Comparison of ENCODE assay signal across 15 cellular contexts in the genomic region with DNA sequence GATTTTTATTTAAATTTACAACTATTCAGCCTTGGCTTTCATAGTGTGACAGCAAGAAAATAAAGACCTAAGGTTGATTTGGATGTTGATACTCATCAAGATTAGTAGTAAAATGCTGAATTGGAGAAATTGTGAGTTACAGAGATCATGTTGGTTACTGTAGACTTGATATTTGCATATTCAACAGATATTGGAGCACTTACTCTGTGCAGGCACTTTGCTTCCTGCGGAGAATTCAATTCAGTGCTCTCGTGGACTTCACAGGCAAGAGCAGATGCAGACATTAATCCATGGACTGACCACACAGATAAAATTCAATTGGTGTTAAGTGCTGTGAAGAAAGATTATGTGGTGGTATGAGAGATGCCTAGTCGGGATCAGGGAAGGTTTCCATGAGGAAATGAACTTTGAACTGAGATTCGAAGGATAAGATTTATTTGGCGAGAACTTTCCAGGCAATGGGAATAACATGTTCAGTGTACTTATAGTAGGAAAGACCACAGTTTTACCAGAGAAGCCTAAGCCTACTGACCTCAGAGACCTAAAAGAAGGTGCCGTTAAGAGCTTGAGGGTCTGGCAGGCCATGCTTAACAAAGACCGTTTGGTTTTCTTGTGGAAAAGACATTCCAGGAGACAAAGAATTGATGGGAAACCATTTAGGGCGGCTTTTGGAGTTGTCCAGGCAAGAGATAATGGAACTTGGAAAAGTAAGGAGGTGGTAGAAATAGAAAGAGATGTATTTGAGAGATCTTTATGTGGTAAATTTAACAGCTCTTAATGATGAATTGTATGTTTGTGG. TPM values are rescaled to one million over a fixed set of nuclear protein-coding genes. Genes with fewer than 3 reads are reported as not detected.
DNase-seq lines count a peak whose midpoint lies in the region; ATAC-seq and TF ChIP-seq lines count a peak whose summit lies in the region.
"Had no signal": no experiment of that assay in that cellular context is flagged by ENCODE, and none has a peak within 500 bp of the region (broad histone marks: within the 10 kb centered on the region; RNA-seq: fewer than 3 reads in every experiment).

No MANE protein-coding gene starts in this region.

- CTCF ChIA-PET in activated CD4-positive, alpha-beta T cell treated with anti-CD3 and anti-CD28 coated beads for 36 hours (lab: Charles Lee) = no interaction called here
- CTCF ChIA-PET in activated CD4-positive, alpha-beta T cell treated with anti-CD3 and anti-CD28 coated beads, Interleukin-2, amount 10 ng/mL, durations not matched to agents 7 days and 5 days (lab: Charles Lee) = no interaction called here

- H3K27me3 ChIP-seq in parathyroid adenoma (ENCODE audit: control insufficient read depth, insufficient read depth, low read length) (no peaks in the 10 kb centered on the region), foreskin keratinocyte (no peaks in the 10 kb centered on the region)

- no peak overlapping the region for H3K4me3 Mint-ChIP-seq in activated CD4-positive, alpha-beta T cell treated with anti-CD3 and anti-CD28 coated beads for 36 hours
- no peak overlapping the region for H3K4me3 Mint-ChIP-seq in activated CD4-positive, alpha-beta T cell treated with anti-CD3 and anti-CD28 coated beads, Interleukin-2, amount 10 ng/mL, durations not matched to agents 7 days and 5 days
- H3K4me3 Mint-ChIP-seq in central memory CD8-positive, alpha-beta T cell = peak overlapping the region; percentile 23
- H3K4me3 Mint-ChIP-seq: activated naive CD4-positive, alpha-beta T cell treated with anti-CD3 and anti-CD28 coated beads for 36 hours had no signal

- H3K27ac ChIP-seq in parathyroid adenoma = no peak overlapping the region
- H3K27ac ChIP-seq in foreskin keratinocyte = no peak overlapping the region
- H3K27ac ChIP-seq: prostate gland had no signal

- no peak overlapping the region for H3K9ac ChIP-seq in parathyroid adenoma

- H3K79me2 ChIP-seq in parathyroid adenoma = peaks cover 55% of the 10 kb centered on the region

- H3K27ac Mint-ChIP-seq in activated CD4-positive, alpha-beta T cell treated with anti-CD3 and anti-CD28 coated beads for 36 hours = peak overlapping the region; percentile 26
- no peak overlapping the region for H3K27ac Mint-ChIP-seq in activated CD4-positive, alpha-beta T cell treated with anti-CD3 and anti-CD28 coated beads, Interleukin-2, amount 10 ng/mL, durations not matched to agents 7 days and 5 days
- peak overlapping the region; percentile 6 for H3K27ac Mint-ChIP-seq in central memory CD8-positive, alpha-beta T cell (ENCODE audit: low read depth)
- H3K27ac Mint-ChIP-seq: activated naive CD4-positive, alpha-beta T cell treated with anti-CD3 and anti-CD28 coated beads for 36 hours had no signal

- H3K36me3 ChIP-seq in parathyroid adenoma (ENCODE audit: control insufficient read depth, insufficient read depth, low read length) = no peaks in the 10 kb centered on the region
- H3K36me3 ChIP-seq: prostate gland had no signal

- DNase-seq in activated CD4-positive, alpha-beta T cell treated with anti-CD3 and anti-CD28 coated beads for 36 hours = no peak
- DNase-seq in activated CD4-positive, alpha-beta T cell treated with anti-CD3 and anti-CD28 coated beads, Interleukin-2, amount 10 ng/mL, durations not matched to agents 7 days and 5 days = no peak
- DNase-seq in NAMALWA (ENCODE audit: low spot score) (peak; percentile 46), foreskin keratinocyte (no peak)
- no peak for DNase-seq in central memory CD8-positive, alpha-beta T cell (ENCODE audit: low spot score in 2 of 2)
- DNase-seq: activated naive CD4-positive, alpha-beta T cell treated with anti-CD3 and anti-CD28 coated beads for 36 hours; cortex of kidney; NCI-H2171 treated with DMSO at 0.1 percent for 48 hours; SHP77 treated with DMSO at 0.1 percent for 48 hours; stimulated activated CD4-positive, alpha-beta T cell treated with anti-CD3 and anti-CD28 coated beads, Interleukin-4, amount 100 ng/mL, for 4 hours had no signal

- POLR2A ChIA-PET in activated CD4-positive, alpha-beta T cell treated with anti-CD3 and anti-CD28 coated beads for 36 hours (lab: Charles Lee) = interaction anchor here (0.7 kb wide), 1 partner anchor 170 kb away, joined by 3 read pairs; no protein-coding TSS in a partner anchor
- POLR2A ChIA-PET in activated CD4-positive, alpha-beta T cell treated with anti-CD3 and anti-CD28 coated beads, Interleukin-2, amount 10 ng/mL, durations not matched to agents 7 days and 5 days (lab: Charles Lee) = no interaction called here

- no peak overlapping the region for H2AFZ ChIP-seq in parathyroid adenoma

- no peaks in the 10 kb centered on the region for H3K9me3 Mint-ChIP-seq in activated CD4-positive, alpha-beta T cell treated with anti-CD3 and anti-CD28 coated beads for 36 hours (ENCODE audit: low read depth)
- no peaks in the 10 kb centered on the region for H3K9me3 Mint-ChIP-seq in activated CD4-positive, alpha-beta T cell treated with anti-CD3 and anti-CD28 coated beads, Interleukin-2, amount 10 ng/mL, durations not matched to agents 7 days and 5 days
- no peaks in the 10 kb centered on the region for H3K9me3 Mint-ChIP-seq in central memory CD8-positive, alpha-beta T cell
- H3K9me3 Mint-ChIP-seq: activated naive CD4-positive, alpha-beta T cell treated with anti-CD3 and anti-CD28 coated beads for 36 hours had no signal

- H3K4me1 ChIP-seq in parathyroid adenoma (peaks cover 13% of the 10 kb centered on the region), foreskin keratinocyte (peaks cover 21% of the 10 kb centered on the region)
- H3K4me1 ChIP-seq: prostate gland had no signal

- no peaks in the 10 kb centered on the region for H3K9me3 ChIP-seq in parathyroid adenoma (ENCODE audit: control insufficient read depth, low read length)
- H3K9me3 ChIP-seq: prostate gland had no signal

- no peak overlapping the region for H3K4me3 ChIP-seq in parathyroid adenoma (ENCODE audit: low read depth, low read length)
- H3K4me3 ChIP-seq: prostate gland had no signal

- no peak for TF ChIP-seq CTCF in parathyroid adenoma (IDR thresholded peaks at IDR 0.05)
- TF ChIP-seq CTCF in foreskin keratinocyte (conservative IDR thresholded peaks at IDR 0.05) = no peak

- ATAC-seq in activated CD4-positive, alpha-beta T cell treated with anti-CD3 and anti-CD28 coated beads for 36 hours = no peak
- no peak for ATAC-seq in central memory CD8-positive, alpha-beta T cell (replicated peaks; ENCODE audit: extremely low read depth, poor library complexity, severe bottlenecking)
- ATAC-seq in GM21717 (IDR thresholded peaks at IDR 0.05; ENCODE audit: unreplicated experiment) (no peak), foreskin keratinocyte (no peak), HG03469 (IDR thresholded peaks at IDR 0.05; ENCODE audit: unreplicated experiment) (no peak)
- ATAC-seq: activated CD4-positive, CD25-positive, alpha-beta regulatory T cell treated with anti-CD3 and anti-CD28 coated beads, Interleukin-2, amount 50 U/mL, for 24 hours had no signal

- H3K4me1 Mint-ChIP-seq in activated CD4-positive, alpha-beta T cell treated with anti-CD3 and anti-CD28 coated beads for 36 hours = peaks cover 68% of the 10 kb centered on the region
- H3K4me1 Mint-ChIP-seq in activated CD4-positive, alpha-beta T cell treated with anti-CD3 and anti-CD28 coated beads, Interleukin-2, amount 10 ng/mL, durations not matched to agents 7 days and 5 days = peaks cover 65% of the 10 kb centered on the region
- H3K4me1 Mint-ChIP-seq in central memory CD8-positive, alpha-beta T cell = peaks cover 78% of the 10 kb centered on the region

- no peaks in the 10 kb centered on the region for H3K27me3 Mint-ChIP-seq in activated CD4-positive, alpha-beta T cell treated with anti-CD3 and anti-CD28 coated beads for 36 hours
- H3K27me3 Mint-ChIP-seq in activated CD4-positive, alpha-beta T cell treated with anti-CD3 and anti-CD28 coated beads, Interleukin-2, amount 10 ng/mL, durations not matched to agents 7 days and 5 days = no peaks in the 10 kb centered on the region
- H3K27me3 Mint-ChIP-seq in central memory CD8-positive, alpha-beta T cell = no peaks in the 10 kb centered on the region

- intact Hi-C loops in activated CD4-positive, alpha-beta T cell treated with anti-CD3 and anti-CD28 coated beads for 36 hours (cut with DNase I, micrococcal nuclease) = loop anchor here (10.0 kb wide), 2 partner anchors 257 to 597 kb away; a partner anchor contains a TSS

- peaks cover 40% of the 10 kb centered on the region for H3K36me3 Mint-ChIP-seq in activated CD4-positive, alpha-beta T cell treated with anti-CD3 and anti-CD28 coated beads for 36 hours (ENCODE audit: low read depth)
- peaks cover 44% of the 10 kb centered on the region for H3K36me3 Mint-ChIP-seq in activated CD4-positive, alpha-beta T cell treated with anti-CD3 and anti-CD28 coated beads, Interleukin-2, amount 10 ng/mL, durations not matched to agents 7 days and 5 days (ENCODE audit: low read depth)
- H3K36me3 Mint-ChIP-seq in central memory CD8-positive, alpha-beta T cell (ENCODE audit: insufficient read depth) = peaks cover 45% of the 10 kb centered on the region

- peak overlapping the region; percentile 37 for H3K4me2 ChIP-seq in parathyroid adenoma (ENCODE audit: low read length)

RNA-seq across cellular contexts. Expression of a gene that starts 4.3 kb away (rescaled TPM):
- total RNA-seq in activated CD4-positive, alpha-beta T cell treated with anti-CD3 and anti-CD28 coated beads for 36 hours = 100 to 1,000 TPM in 1 of 2 experiments, 10 to 100 TPM in 1; 88.6 to 134 TPM
- 100 to 1,000 TPM; 108 to 140 TPM for total RNA-seq in activated CD4-positive, alpha-beta T cell treated with anti-CD3 and anti-CD28 coated beads, Interleukin-2, amount 10 ng/mL, durations not matched to agents 7 days and 5 days
- 115 and 121 TPM in 2 replicates for total RNA-seq in foreskin keratinocyte
- polyA plus RNA-seq in foreskin keratinocyte = 92.1 and 110 TPM in 2 replicates
